Comparison of ENCODE assay signal across 1 cellular context in genomic region chr5:89437450-89438435, GRCh38.
TF ChIP-seq lines count a peak whose summit lies in the region.

No MANE protein-coding gene starts in this region.

TF ChIP-seq in GM12878, 131 proteins besides CTCF, POLR2A, EP300 and RAD21 (continued from another document):
- TF ChIP-seq SPI1 (IDR thresholded peaks at IDR 0.05; ENCODE audit: borderline replicate concordance, insufficient read depth, low read depth, low read length), result no peak
- TF ChIP-seq HDAC2 (IDR thresholded peaks at IDR 0.05), result no peak
- TF ChIP-seq DPF2 (IDR thresholded peaks at IDR 0.05), result 0 out of 2 replicates have a peak, but pooled peaks have one; percentile 11
- no peak; the same call in 1 of the 2 replicates for TF ChIP-seq RAD51 (IDR thresholded peaks at IDR 0.05)
- TF ChIP-seq MAX (IDR thresholded peaks at IDR 0.05; ENCODE audit: low read depth, low read length), result no peak
- no peak for TF ChIP-seq REST (IDR thresholded peaks at IDR 0.05; ENCODE audit: low read depth, low read length)
- no peak for TF ChIP-seq POU2F2 (IDR thresholded peaks at IDR 0.05; ENCODE audit: borderline replicate concordance, low read depth, low read length)
- TF ChIP-seq, protein P1, sequence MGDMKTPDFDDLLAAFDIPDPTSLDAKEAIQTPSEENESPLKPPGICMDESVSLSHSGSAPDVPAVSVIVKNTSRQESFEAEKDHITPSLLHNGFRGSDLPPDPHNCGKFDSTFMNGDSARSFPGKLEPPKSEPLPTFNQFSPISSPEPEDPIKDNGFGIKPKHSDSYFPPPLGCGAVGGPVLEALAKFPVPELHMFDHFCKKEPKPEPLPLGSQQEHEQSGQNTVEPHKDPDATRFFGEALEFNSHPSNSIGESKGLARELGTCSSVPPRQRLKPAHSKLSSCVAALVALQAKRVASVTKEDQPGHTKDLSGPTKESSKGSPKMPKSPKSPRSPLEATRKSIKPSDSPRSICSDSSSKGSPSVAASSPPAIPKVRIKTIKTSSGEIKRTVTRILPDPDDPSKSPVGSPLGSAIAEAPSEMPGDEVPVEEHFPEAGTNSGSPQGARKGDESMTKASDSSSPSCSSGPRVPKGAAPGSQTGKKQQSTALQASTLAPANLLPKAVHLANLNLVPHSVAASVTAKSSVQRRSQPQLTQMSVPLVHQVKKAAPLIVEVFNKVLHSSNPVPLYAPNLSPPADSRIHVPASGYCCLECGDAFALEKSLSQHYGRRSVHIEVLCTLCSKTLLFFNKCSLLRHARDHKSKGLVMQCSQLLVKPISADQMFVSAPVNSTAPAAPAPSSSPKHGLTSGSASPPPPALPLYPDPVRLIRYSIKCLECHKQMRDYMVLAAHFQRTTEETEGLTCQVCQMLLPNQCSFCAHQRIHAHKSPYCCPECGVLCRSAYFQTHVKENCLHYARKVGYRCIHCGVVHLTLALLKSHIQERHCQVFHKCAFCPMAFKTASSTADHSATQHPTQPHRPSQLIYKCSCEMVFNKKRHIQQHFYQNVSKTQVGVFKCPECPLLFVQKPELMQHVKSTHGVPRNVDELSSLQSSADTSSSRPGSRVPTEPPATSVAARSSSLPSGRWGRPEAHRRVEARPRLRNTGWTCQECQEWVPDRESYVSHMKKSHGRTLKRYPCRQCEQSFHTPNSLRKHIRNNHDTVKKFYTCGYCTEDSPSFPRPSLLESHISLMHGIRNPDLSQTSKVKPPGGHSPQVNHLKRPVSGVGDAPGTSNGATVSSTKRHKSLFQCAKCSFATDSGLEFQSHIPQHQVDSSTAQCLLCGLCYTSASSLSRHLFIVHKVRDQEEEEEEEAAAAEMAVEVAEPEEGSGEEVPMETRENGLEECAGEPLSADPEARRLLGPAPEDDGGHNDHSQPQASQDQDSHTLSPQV (IDR thresholded peaks at IDR 0.05), result 0 out of 2 replicates have a peak, but pooled peaks have one; percentile 23
- peak; percentile 22; the same call in 1 of the 2 replicates for TF ChIP-seq MTA2 (IDR thresholded peaks at IDR 0.05; ENCODE audit: low read depth)
- TF ChIP-seq NFXL1 (IDR thresholded peaks at IDR 0.05; ENCODE audit: borderline replicate concordance), result no peak
- peak; percentile 65; the same call in 1 of the 2 replicates for TF ChIP-seq RUNX3 (IDR thresholded peaks at IDR 0.05; ENCODE audit: low read length)
- no peak for TF ChIP-seq SMAD5 (IDR thresholded peaks at IDR 0.05; ENCODE audit: low read depth)
- TF ChIP-seq SUPT20H (IDR thresholded peaks at IDR 0.05; ENCODE audit: borderline replicate concordance, control insufficient read depth, low read depth, low read length), result no peak
- peak; percentile 81; the same call in 1 of the 2 replicates for TF ChIP-seq ZNF24 (IDR thresholded peaks at IDR 0.05)
- TF ChIP-seq ZNF217 (IDR thresholded peaks at IDR 0.05), result no peak
- TF ChIP-seq, protein P2, sequence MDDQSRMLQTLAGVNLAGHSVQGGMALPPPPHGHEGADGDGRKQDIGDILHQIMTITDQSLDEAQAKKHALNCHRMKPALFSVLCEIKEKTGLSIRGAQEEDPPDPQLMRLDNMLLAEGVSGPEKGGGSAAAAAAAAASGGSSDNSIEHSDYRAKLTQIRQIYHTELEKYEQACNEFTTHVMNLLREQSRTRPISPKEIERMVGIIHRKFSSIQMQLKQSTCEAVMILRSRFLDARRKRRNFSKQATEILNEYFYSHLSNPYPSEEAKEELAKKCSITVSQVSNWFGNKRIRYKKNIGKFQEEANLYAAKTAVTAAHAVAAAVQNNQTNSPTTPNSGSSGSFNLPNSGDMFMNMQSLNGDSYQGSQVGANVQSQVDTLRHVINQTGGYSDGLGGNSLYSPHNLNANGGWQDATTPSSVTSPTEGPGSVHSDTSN (IDR thresholded peaks at IDR 0.05; ENCODE audit: insufficient replicate concordance, low read depth, low read length), result no peak
- no peak for TF ChIP-seq GATAD2B (conservative IDR thresholded peaks at IDR 0.05; ENCODE audit: low read depth)
- TF ChIP-seq, protein P3, sequence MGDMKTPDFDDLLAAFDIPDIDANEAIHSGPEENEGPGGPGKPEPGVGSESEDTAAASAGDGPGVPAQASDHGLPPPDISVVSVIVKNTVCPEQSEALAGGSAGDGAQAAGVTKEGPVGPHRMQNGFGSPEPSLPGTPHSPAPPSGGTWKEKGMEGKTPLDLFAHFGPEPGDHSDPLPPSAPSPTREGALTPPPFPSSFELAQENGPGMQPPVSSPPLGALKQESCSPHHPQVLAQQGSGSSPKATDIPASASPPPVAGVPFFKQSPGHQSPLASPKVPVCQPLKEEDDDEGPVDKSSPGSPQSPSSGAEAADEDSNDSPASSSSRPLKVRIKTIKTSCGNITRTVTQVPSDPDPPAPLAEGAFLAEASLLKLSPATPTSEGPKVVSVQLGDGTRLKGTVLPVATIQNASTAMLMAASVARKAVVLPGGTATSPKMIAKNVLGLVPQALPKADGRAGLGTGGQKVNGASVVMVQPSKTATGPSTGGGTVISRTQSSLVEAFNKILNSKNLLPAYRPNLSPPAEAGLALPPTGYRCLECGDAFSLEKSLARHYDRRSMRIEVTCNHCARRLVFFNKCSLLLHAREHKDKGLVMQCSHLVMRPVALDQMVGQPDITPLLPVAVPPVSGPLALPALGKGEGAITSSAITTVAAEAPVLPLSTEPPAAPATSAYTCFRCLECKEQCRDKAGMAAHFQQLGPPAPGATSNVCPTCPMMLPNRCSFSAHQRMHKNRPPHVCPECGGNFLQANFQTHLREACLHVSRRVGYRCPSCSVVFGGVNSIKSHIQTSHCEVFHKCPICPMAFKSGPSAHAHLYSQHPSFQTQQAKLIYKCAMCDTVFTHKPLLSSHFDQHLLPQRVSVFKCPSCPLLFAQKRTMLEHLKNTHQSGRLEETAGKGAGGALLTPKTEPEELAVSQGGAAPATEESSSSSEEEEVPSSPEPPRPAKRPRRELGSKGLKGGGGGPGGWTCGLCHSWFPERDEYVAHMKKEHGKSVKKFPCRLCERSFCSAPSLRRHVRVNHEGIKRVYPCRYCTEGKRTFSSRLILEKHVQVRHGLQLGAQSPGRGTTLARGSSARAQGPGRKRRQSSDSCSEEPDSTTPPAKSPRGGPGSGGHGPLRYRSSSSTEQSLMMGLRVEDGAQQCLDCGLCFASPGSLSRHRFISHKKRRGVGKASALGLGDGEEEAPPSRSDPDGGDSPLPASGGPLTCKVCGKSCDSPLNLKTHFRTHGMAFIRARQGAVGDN (IDR thresholded peaks at IDR 0.05), result no peak
- TF ChIP-seq ATF3 (IDR thresholded peaks at IDR 0.05; ENCODE audit: borderline replicate concordance, extremely low read depth, low read depth, low read length), result no peak
- no peak for TF ChIP-seq CHD1 (IDR thresholded peaks at IDR 0.05; ENCODE audit: low read depth, low read length)
- TF ChIP-seq, protein P4, sequence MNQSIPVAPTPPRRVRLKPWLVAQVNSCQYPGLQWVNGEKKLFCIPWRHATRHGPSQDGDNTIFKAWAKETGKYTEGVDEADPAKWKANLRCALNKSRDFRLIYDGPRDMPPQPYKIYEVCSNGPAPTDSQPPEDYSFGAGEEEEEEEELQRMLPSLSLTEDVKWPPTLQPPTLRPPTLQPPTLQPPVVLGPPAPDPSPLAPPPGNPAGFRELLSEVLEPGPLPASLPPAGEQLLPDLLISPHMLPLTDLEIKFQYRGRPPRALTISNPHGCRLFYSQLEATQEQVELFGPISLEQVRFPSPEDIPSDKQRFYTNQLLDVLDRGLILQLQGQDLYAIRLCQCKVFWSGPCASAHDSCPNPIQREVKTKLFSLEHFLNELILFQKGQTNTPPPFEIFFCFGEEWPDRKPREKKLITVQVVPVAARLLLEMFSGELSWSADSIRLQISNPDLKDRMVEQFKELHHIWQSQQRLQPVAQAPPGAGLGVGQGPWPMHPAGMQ (IDR thresholded peaks at IDR 0.05; ENCODE audit: borderline replicate concordance), result no peak
TF ChIP-seq in GM12878: peak in this region for 5.
